1 cellular context compared by ENCODE assay signal in genomic region chr2:191869178-191869577, GRCh38.
TF ChIP-seq lines count a peak whose summit lies in the region.

No MANE protein-coding gene starts in this region.

TF ChIP-seq in HepG2, 621 proteins besides CTCF, POLR2A, EP300 and RAD21 (continued from another document and continues in another):
- TF ChIP-seq REST (IDR thresholded peaks at IDR 0.05; ENCODE audit: borderline replicate concordance in 1 of 2, low read depth in 1 of 2, low read length in 2 of 2) (no peak), FOXA3 (CRISPR knock-in tag; IDR thresholded peaks at IDR 0.05) (peak; percentile 98), BRD4 (CRISPR knock-in tag; IDR thresholded peaks at IDR 0.05) (no peak), TSC22D2 (CRISPR knock-in tag; IDR thresholded peaks at IDR 0.05; ENCODE audit: borderline replicate concordance) (no peak), SNAI1 (CRISPR knock-in tag; IDR thresholded peaks at IDR 0.05; ENCODE audit: borderline replicate concordance) (no peak), ZSCAN20 (CRISPR knock-in tag; IDR thresholded peaks at IDR 0.05; ENCODE audit: borderline replicate concordance) (no peak), ZNF784 (CRISPR knock-in tag; IDR thresholded peaks at IDR 0.05; ENCODE audit: borderline replicate concordance) (no peak), TFAP4 (IDR thresholded peaks at IDR 0.05; ENCODE audit: borderline replicate concordance, low read depth) (no peak), SRSF4 (IDR thresholded peaks at IDR 0.05; ENCODE audit: low read depth, low read length, poor library complexity, severe bottlenecking) (no peak), CENPT (CRISPR knock-in tag; IDR thresholded peaks at IDR 0.05; ENCODE audit: low read depth) (no peak), ZBTB21 (CRISPR knock-in tag; IDR thresholded peaks at IDR 0.05) (no peak), SIN3B (IDR thresholded peaks at IDR 0.05; ENCODE audit: low read length) (no peak), ETV5 (CRISPR knock-in tag; IDR thresholded peaks at IDR 0.05; ENCODE audit: borderline replicate concordance) (peak; percentile 92), ETV6 (CRISPR knock-in tag; conservative IDR thresholded peaks at IDR 0.05) (no peak), TEAD2 (CRISPR knock-in tag; IDR thresholded peaks at IDR 0.05) (no peak), ZBTB38 (CRISPR knock-in tag; IDR thresholded peaks at IDR 0.05) (peak; percentile 76; the same call in 1 of the 2 replicates), THRA (CRISPR knock-in tag; IDR thresholded peaks at IDR 0.05; ENCODE audit: borderline replicate concordance) (peak; percentile 43; the same call in 1 of the 2 replicates), MNT (IDR thresholded peaks at IDR 0.05) (no peak), ZBTB43 (CRISPR knock-in tag; conservative IDR thresholded peaks at IDR 0.05) (no peak; the same call in 1 of the 2 replicates), ZNF704 (CRISPR knock-in tag; IDR thresholded peaks at IDR 0.05; ENCODE audit: borderline replicate concordance) (no peak), NFKB2 (CRISPR knock-in tag; IDR thresholded peaks at IDR 0.05; ENCODE audit: borderline replicate concordance) (no peak), CREB1 (IDR thresholded peaks at IDR 0.05) (no peak), CREB1 (CRISPR knock-in tag; IDR thresholded peaks at IDR 0.05) (no peak), THAP11 (CRISPR knock-in tag; IDR thresholded peaks at IDR 0.05) (peak; percentile 31), BRCA1 (CRISPR knock-in tag; IDR thresholded peaks at IDR 0.05) (no peak), ZBTB7B (CRISPR knock-in tag; IDR thresholded peaks at IDR 0.05) (no peak), REL (CRISPR knock-in tag; conservative IDR thresholded peaks at IDR 0.05) (no peak), NCOR1 (IDR thresholded peaks at IDR 0.05; ENCODE audit: borderline replicate concordance, low read length) (no peak), NCOA5 (CRISPR knock-in tag; IDR thresholded peaks at IDR 0.05) (no peak), SAP130 (CRISPR knock-in tag; IDR thresholded peaks at IDR 0.05; ENCODE audit: low read depth) (peak; percentile 65), FOXO4 (CRISPR knock-in tag; conservative IDR thresholded peaks at IDR 0.05) (no peak), HOXA7 (CRISPR knock-in tag; IDR thresholded peaks at IDR 0.05) (no peak), KAT8 (CRISPR knock-in tag; IDR thresholded peaks at IDR 0.05) (no peak; the same call in 1 of the 2 replicates), IRF2 (CRISPR knock-in tag; IDR thresholded peaks at IDR 0.05) (peak; percentile 79), KLF9 (CRISPR knock-in tag; IDR thresholded peaks at IDR 0.05; ENCODE audit: low read depth) (no peak), ZNF562 (CRISPR knock-in tag; IDR thresholded peaks at IDR 0.05; ENCODE audit: borderline replicate concordance) (no peak), ZNF687 (CRISPR knock-in tag; IDR thresholded peaks at IDR 0.05) (no peak), MAFK (conservative IDR thresholded peaks at IDR 0.05 in 1 of 2, IDR thresholded peaks at IDR 0.05 in 1 of 2; ENCODE audit: low read length in 2 of 2) (no peak), ZNF362 (CRISPR knock-in tag; IDR thresholded peaks at IDR 0.05; ENCODE audit: borderline replicate concordance) (no peak), SP2 (CRISPR knock-in tag; IDR thresholded peaks at IDR 0.05) (no peak), HNRNPH1 (optimal IDR thresholded peaks at IDR 0.05; ENCODE audit: low read depth, low read length) (no peak), ZFX (CRISPR knock-in tag; IDR thresholded peaks at IDR 0.05; ENCODE audit: low read depth) (no peak), SAFB2 (CRISPR knock-in tag; IDR thresholded peaks at IDR 0.05; ENCODE audit: borderline replicate concordance, low read depth) (no peak), MED8 (CRISPR knock-in tag; IDR thresholded peaks at IDR 0.05; ENCODE audit: insufficient replicate concordance) (no peak), ZNF274 (CRISPR knock-in tag; IDR thresholded peaks at IDR 0.05) (no peak), MTA3 (CRISPR knock-in tag; IDR thresholded peaks at IDR 0.05) (no peak), THAP8 (CRISPR knock-in tag; IDR thresholded peaks at IDR 0.05; ENCODE audit: borderline replicate concordance) (no peak), ZFY (CRISPR knock-in tag; IDR thresholded peaks at IDR 0.05) (no peak), ZNF460 (CRISPR knock-in tag; IDR thresholded peaks at IDR 0.05; ENCODE audit: borderline replicate concordance) (no peak)
